ENCODE assay signal across 16 cellular contexts in the genomic region with DNA sequence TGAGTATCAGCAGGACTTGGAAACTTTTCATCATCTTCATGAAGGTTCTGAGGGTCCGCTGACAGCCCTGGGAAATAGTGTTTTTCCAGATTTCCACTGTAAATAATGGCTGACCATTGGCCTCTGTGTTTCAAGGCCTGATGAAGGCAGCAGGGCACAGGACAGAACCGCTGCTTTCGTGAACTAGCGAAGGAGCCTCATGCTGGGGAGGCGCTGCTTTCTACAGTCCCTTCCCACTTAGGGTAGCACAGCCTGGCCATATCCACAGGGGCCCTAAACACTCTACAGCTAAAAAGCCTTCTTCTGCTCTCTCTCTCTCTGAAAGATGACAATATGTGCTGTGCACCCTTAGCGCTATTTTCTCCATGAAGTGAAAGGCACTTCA.
"Had no signal": no experiment of that assay in that cellular context is flagged by ENCODE, and none has a peak within 500 bp of the region (broad histone marks: within the 10 kb centered on the region; RNA-seq: fewer than 3 reads in every experiment).

No MANE protein-coding gene starts in this region.

- H3K27ac Mint-ChIP-seq: activated CD4-positive, alpha-beta memory T cell treated with anti-CD3 and anti-CD28 coated beads, Interleukin-2, amount 10 ng/mL, durations not matched to agents 7 days and 5 days; activated naive CD4-positive, alpha-beta T cell treated with anti-CD3 and anti-CD28 coated beads, Interleukin-2, amount 50 U/mL, for 24 hours; progenitor cell of endocrine pancreas; stimulated activated naive B cell treated with anti-CD40 and anti-IgM and Interleukin-4, amounts not matched to agents 10 μg/mL and 1 μg/mL and 100 μg/mL, for 72 hours had no signal

- H3K27ac ChIP-seq: brain microvascular endothelial cell, gastroesophageal sphincter, heart right ventricle had no signal

- DNase-seq: activated CD4-positive, alpha-beta memory T cell treated with anti-CD3 and anti-CD28 coated beads, Interleukin-2, amount 10 ng/mL, durations not matched to agents 7 days and 5 days; activated CD4-positive, alpha-beta T cell treated with anti-CD3 and anti-CD28 coated beads for 48 hours; activated gamma-delta T cell; aorta; brain microvascular endothelial cell; central memory CD4-positive, alpha-beta T cell; heart right ventricle; left colon; mucosa of descending colon; stimulated activated CD4-positive, alpha-beta T cell treated with anti-CD3 and anti-CD28 coated beads, Interleukin-2, amount 100 ng/mL, for 48 hours; stimulated activated CD8-positive, alpha-beta memory T cell treated with anti-CD3 and anti-CD28 coated beads, Interleukin-4, amount 100 ng/mL, for 48 hours; stimulated activated naive B cell treated with anti-CD40 and anti-IgM and Interleukin-4, amounts not matched to agents 10 μg/mL and 1 μg/mL and 100 μg/mL, for 72 hours had no signal

- H3K4me3 Mint-ChIP-seq: activated CD4-positive, alpha-beta memory T cell treated with anti-CD3 and anti-CD28 coated beads, Interleukin-2, amount 10 ng/mL, durations not matched to agents 7 days and 5 days; activated naive CD4-positive, alpha-beta T cell treated with anti-CD3 and anti-CD28 coated beads, Interleukin-2, amount 50 U/mL, for 24 hours; memory B cell; stimulated activated naive B cell treated with anti-CD40 and anti-IgM and Interleukin-4, amounts not matched to agents 10 μg/mL and 1 μg/mL and 100 μg/mL, for 72 hours had no signal

- ATAC-seq: gastroesophageal sphincter; left colon; mucosa of descending colon; stimulated activated naive B cell treated with anti-CD40 and anti-IgM and Interleukin-4, amounts not matched to agents 10 μg/mL and 1 μg/mL and 100 μg/mL, for 72 hours had no signal

- H3K27me3 ChIP-seq: brain microvascular endothelial cell, gastroesophageal sphincter, heart right ventricle had no signal

- H3K9me3 ChIP-seq: gastroesophageal sphincter, heart right ventricle, mucosa of descending colon had no signal

- H3K36me3 ChIP-seq: brain microvascular endothelial cell had no signal

- H3K4me1 Mint-ChIP-seq: activated CD4-positive, alpha-beta memory T cell treated with anti-CD3 and anti-CD28 coated beads, Interleukin-2, amount 10 ng/mL, durations not matched to agents 7 days and 5 days; stimulated activated naive B cell treated with anti-CD40 and anti-IgM and Interleukin-4, amounts not matched to agents 10 μg/mL and 1 μg/mL and 100 μg/mL, for 72 hours had no signal

- H3K4me3 ChIP-seq: gastroesophageal sphincter, heart right ventricle, mucosa of descending colon had no signal

- H3K9me3 Mint-ChIP-seq: activated CD4-positive, alpha-beta memory T cell treated with anti-CD3 and anti-CD28 coated beads, Interleukin-2, amount 10 ng/mL, durations not matched to agents 7 days and 5 days; activated naive CD4-positive, alpha-beta T cell treated with anti-CD3 and anti-CD28 coated beads, Interleukin-2, amount 50 U/mL, for 24 hours; stimulated activated naive B cell treated with anti-CD40 and anti-IgM and Interleukin-4, amounts not matched to agents 10 μg/mL and 1 μg/mL and 100 μg/mL, for 72 hours had no signal

- H3K27me3 Mint-ChIP-seq: activated CD4-positive, alpha-beta memory T cell treated with anti-CD3 and anti-CD28 coated beads, Interleukin-2, amount 10 ng/mL, durations not matched to agents 7 days and 5 days; activated naive CD4-positive, alpha-beta T cell treated with anti-CD3 and anti-CD28 coated beads, Interleukin-2, amount 50 U/mL, for 24 hours; memory B cell; progenitor cell of endocrine pancreas; stimulated activated naive B cell treated with anti-CD40 and anti-IgM and Interleukin-4, amounts not matched to agents 10 μg/mL and 1 μg/mL and 100 μg/mL, for 72 hours had no signal
